18 cellular contexts compared by ENCODE assay signal in the genomic region with DNA sequence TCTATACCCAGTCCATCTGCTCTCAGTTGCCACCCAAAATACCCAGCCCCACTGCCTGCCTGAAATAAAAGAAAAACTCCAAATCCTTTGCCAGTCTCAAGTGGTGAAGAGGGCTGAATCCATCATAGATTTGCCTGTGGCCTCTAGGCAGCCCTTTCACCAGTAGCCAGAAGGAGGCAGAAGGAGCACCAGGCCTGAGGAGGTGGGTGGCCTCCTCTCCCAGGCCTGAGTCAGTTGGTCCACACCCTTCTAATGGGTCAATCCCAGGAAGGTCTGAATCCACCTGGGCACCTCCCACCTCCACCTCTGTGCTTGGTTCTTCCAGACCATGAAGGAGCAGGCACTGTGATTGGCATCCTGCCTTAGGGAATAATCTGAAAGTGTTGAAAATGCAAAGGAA.
DNase-seq lines count a peak whose midpoint lies in the region; ATAC-seq and TF ChIP-seq lines count a peak whose summit lies in the region.
"Had no signal": no experiment of that assay in that cellular context is flagged by ENCODE, and none has a peak within 500 bp of the region (broad histone marks: within the 10 kb centered on the region; RNA-seq: fewer than 3 reads in every experiment).

No MANE protein-coding gene starts in this region.

- TF ChIP-seq CTCF in esophagus muscularis mucosa (IDR thresholded peaks at IDR 0.05) (no peak), MM.1S (IDR thresholded peaks at IDR 0.05; ENCODE audit: low read length) (no peak)

- intact Hi-C loops in esophagus muscularis mucosa (cut with DNase I), result no loop called here

- H3K27me3 ChIP-seq in esophagus muscularis mucosa (no peaks in the 10 kb centered on the region), muscle layer of colon (ENCODE audit: control insufficient read depth in 1 of 2, insufficient read depth in 2 of 2, low read length in 2 of 2) (no peaks in the 10 kb centered on the region), thymus (ENCODE audit: control insufficient read depth, insufficient read depth) (no peaks in the 10 kb centered on the region), MM.1S (replicated peaks; ENCODE audit: insufficient read depth, low read length) (no peaks in the 10 kb centered on the region)
- H3K27me3 ChIP-seq: spleen, uterus had no signal

- H3K36me3 ChIP-seq in esophagus muscularis mucosa (no peaks in the 10 kb centered on the region), muscle layer of colon (ENCODE audit: insufficient read depth, low read length) (no peaks in the 10 kb centered on the region), thymus (ENCODE audit: control insufficient read depth, insufficient read depth) (no peaks in the 10 kb centered on the region), MM.1S (replicated peaks; ENCODE audit: insufficient read depth, low read length) (no peaks in the 10 kb centered on the region)
- H3K36me3 ChIP-seq: breast epithelium, spleen, uterus had no signal

- H3K79me2 ChIP-seq in MM.1S (ENCODE audit: low read length), result peaks cover 7% of the 10 kb centered on the region; the same call in 1 of the 2 replicates

- H3K4me1 ChIP-seq in esophagus muscularis mucosa, result peaks cover 46 to 81% (median 81%) of the 10 kb centered on the region in 4 donors
- peaks cover 77% of the 10 kb centered on the region for H3K4me1 ChIP-seq in muscle layer of colon (ENCODE audit: insufficient read depth, low read length)
- peaks cover 51% of the 10 kb centered on the region for H3K4me1 ChIP-seq in thymus (ENCODE audit: control insufficient read depth, insufficient read depth, low read length)
- H3K4me1 ChIP-seq in MM.1S (ENCODE audit: low read length), result no peaks in the 10 kb centered on the region
- H3K4me1 ChIP-seq: breast epithelium, foreskin keratinocyte had no signal

- no peaks in the 10 kb centered on the region for H3K9me3 ChIP-seq in esophagus muscularis mucosa
- H3K9me3 ChIP-seq in muscle layer of colon (ENCODE audit: low read length), result no peaks in the 10 kb centered on the region
- no peaks in the 10 kb centered on the region for H3K9me3 ChIP-seq in thymus (ENCODE audit: control insufficient read depth)
- H3K9me3 ChIP-seq in MM.1S (replicated peaks; ENCODE audit: insufficient read depth, low read length), result no peaks in the 10 kb centered on the region
- H3K9me3 ChIP-seq: breast epithelium, spleen, uterus had no signal

- no peak overlapping the region for H2AFZ ChIP-seq in MM.1S (ENCODE audit: low read length)

- DNase-seq in NCI-H226, result peak; percentile 40
- DNase-seq in esophagus muscularis mucosa (ENCODE audit: extremely low spot score), result no peak
- no peak for DNase-seq in NCI-H510A (lab: John Stamatoyannopoulos, UW)
- DNase-seq in MM.1S, result no peak
- no peak for DNase-seq in A172 (ENCODE audit: low spot score)
- DNase-seq: activated CD8-positive, alpha-beta memory T cell treated with anti-CD3 and anti-CD28 coated beads, Interleukin-2, amount 50 U/mL, for 48 hours; activated effector memory CD4-positive, alpha-beta T cell treated with anti-CD3 and anti-CD28 coated beads, Interleukin-2, amount 50 U/mL, for 16 hours; CD4-positive, CD25-positive, alpha-beta regulatory T cell; dermis blood vessel endothelial cell; foreskin keratinocyte; SHP77; spleen; stimulated activated CD4-positive, alpha-beta T cell treated with anti-CD3 and anti-CD28 coated beads, Interleukin-4, amount 100 ng/mL, for 24 hours; uterus had no signal

- TF ChIP-seq POLR2A in esophagus muscularis mucosa (IDR thresholded peaks at IDR 0.05; ENCODE audit: low read depth), result no peak

- no peak overlapping the region for H3K4me2 ChIP-seq in MM.1S (ENCODE audit: low read depth, low read length)

- no peak for ATAC-seq in HG02588 (IDR thresholded peaks at IDR 0.05; ENCODE audit: unreplicated experiment)
- ATAC-seq: foreskin keratinocyte had no signal

- H3K4me3 ChIP-seq in esophagus muscularis mucosa (no peak overlapping the region), muscle layer of colon (ENCODE audit: low read depth in 1 of 2, low read length in 2 of 2) (peak overlapping the region in 1 of 2 donors; percentile 25), thymus (ENCODE audit: low read length) (no peak overlapping the region), MM.1S (ENCODE audit: low read length) (no peak overlapping the region)
- H3K4me3 ChIP-seq: breast epithelium, spleen, uterus had no signal

- no peak for TF ChIP-seq EP300 in esophagus muscularis mucosa (IDR thresholded peaks at IDR 0.05)

- no peaks in the 10 kb centered on the region for H4K20me1 ChIP-seq in MM.1S (ENCODE audit: insufficient read depth, low read length)

- H3K9ac ChIP-seq in muscle layer of colon (ENCODE audit: low read length), result no peak overlapping the region
- H3K9ac ChIP-seq in MM.1S (ENCODE audit: low read length), result no peak overlapping the region

- H3K9me2 ChIP-seq in MM.1S (replicated peaks; ENCODE audit: insufficient read depth, low read length), result no peaks in the 10 kb centered on the region

- H3F3A ChIP-seq in MM.1S (ENCODE audit: insufficient read depth, low read length), result no peaks in the 10 kb centered on the region

- peak overlapping the region; percentile 75 to 83 (median 80) for H3K27ac ChIP-seq in esophagus muscularis mucosa (replicated peaks in 1 of 4)
- H3K27ac ChIP-seq in muscle layer of colon (ENCODE audit: low read depth, low read length), result peak overlapping the region; percentile 89
- peak overlapping the region; percentile 56 for H3K27ac ChIP-seq in thymus (ENCODE audit: low read depth)
- H3K27ac ChIP-seq in MM.1S (ENCODE audit: low read length), result no peak overlapping the region
- H3K27ac ChIP-seq: foreskin keratinocyte, uterus had no signal
